ENCODE assay signal across 8 cellular contexts in genomic region chr22:26673485-26673884, GRCh38. TPM values are rescaled to one million over a fixed set of nuclear protein-coding genes. Genes with fewer than 3 reads are reported as not detected.
DNase-seq lines count a peak whose midpoint lies in the region; ATAC-seq and TF ChIP-seq lines count a peak whose summit lies in the region.

No MANE protein-coding gene starts in this region.

- ATAC-seq in HG03135 (IDR thresholded peaks at IDR 0.05; ENCODE audit: unreplicated experiment) (no peak), GM21390 (IDR thresholded peaks at IDR 0.05; ENCODE audit: unreplicated experiment) (no peak)

- TF ChIP-seq POLR2A in adrenal gland (IDR thresholded peaks at IDR 0.05) = no peak

- H3K9me2 ChIP-seq in Loucy (replicated peaks; ENCODE audit: low read depth, low read length) = no peaks in the 10 kb centered on the region

- peak overlapping the region; percentile 98 for H3K4me2 ChIP-seq in Loucy (ENCODE audit: low read depth, low read length, poor library complexity, severe bottlenecking)

- H3K9me3 ChIP-seq in Loucy (ENCODE audit: insufficient read depth, low read depth, low read length) = no peaks in the 10 kb centered on the region
- no peaks in the 10 kb centered on the region for H3K9me3 ChIP-seq in adrenal gland (replicated peaks in 1 of 3)

- H3K27ac ChIP-seq in adrenal gland (peak overlapping the region; percentile 48 to 97 (median 88)), layer of hippocampus (ENCODE audit: low read depth, low read length) (peak overlapping the region; percentile 95), substantia nigra (ENCODE audit: low read depth, low read length, poor library complexity, severe bottlenecking) (peak overlapping the region; percentile 91)

- H3K9ac ChIP-seq in Loucy (ENCODE audit: low read depth, low read length, poor library complexity, severe bottlenecking) = peak overlapping the region; percentile 96

- 0 out of 2 replicates have a peak overlapping the region, but pooled peaks have one; percentile 47 for H2AFZ ChIP-seq in Loucy (ENCODE audit: low read length)

- 24 to 39% (median 30%) methylated on average over 4 of the region's 4 CpGs for WGBS in adrenal gland, 4 donors

- intact Hi-C loops in adrenal gland (cut with DNase I) = no loop called here

- H3K36me3 ChIP-seq in Loucy (ENCODE audit: insufficient read depth, low read length) (no peaks in the 10 kb centered on the region), adrenal gland (replicated peaks in 1 of 2) (no peaks in the 10 kb centered on the region)

- no peaks in the 10 kb centered on the region for H3K27me3 ChIP-seq in Loucy (ENCODE audit: insufficient read depth, low read length, poor library complexity, severe bottlenecking)
- no peaks in the 10 kb centered on the region for H3K27me3 ChIP-seq in adrenal gland
- H3K27me3 ChIP-seq in layer of hippocampus (ENCODE audit: control insufficient read depth, insufficient read depth, low read length) = no peaks in the 10 kb centered on the region

- TF ChIP-seq CTCF in AG09309 (IDR thresholded peaks at IDR 0.05; ENCODE audit: control insufficient read depth, insufficient read depth, low read depth, low read length, missing control alignments) = no peak
- no peak for TF ChIP-seq CTCF in Loucy (conservative IDR thresholded peaks at IDR 0.05; ENCODE audit: low read length)
- no peak for TF ChIP-seq CTCF in adrenal gland (IDR thresholded peaks at IDR 0.05)

- H3K4me3 ChIP-seq in AG09309 (ENCODE audit: control insufficient read depth, low read depth, low read length) (peak overlapping the region; percentile 74), Loucy (ENCODE audit: low read length, poor library complexity, severe bottlenecking) (peak overlapping the region; percentile 98), adrenal gland (peak overlapping the region; percentile 29 to 77 (median 44))

- peaks cover 6% of the 10 kb centered on the region for H4K20me1 ChIP-seq in Loucy (ENCODE audit: insufficient read depth, low read length, poor library complexity, severe bottlenecking)

- peaks cover 31% of the 10 kb centered on the region for H3K79me2 ChIP-seq in Loucy (ENCODE audit: insufficient read depth, low read length)

- H3K4me1 ChIP-seq in Loucy (ENCODE audit: insufficient read depth, low read length, poor library complexity, severe bottlenecking) (peaks cover 54% of the 10 kb centered on the region), adrenal gland (replicated peaks in 1 of 2) (peaks cover 15 to 25% of the 10 kb centered on the region in 2 donors)

- peaks cover 11% of the 10 kb centered on the region for H3F3A ChIP-seq in Loucy (ENCODE audit: low read depth)

- DNase-seq in AG09309 (ENCODE audit: low read depth) (no peak), adrenal gland (no peak), substantia nigra (lab: John Stamatoyannopoulos, UW) (no peak), H4 (ENCODE audit: low spot score) (no peak)

RNA-seq across cellular contexts. Expression of gene MIAT, which starts 16.1 kb away (rescaled TPM):
- total RNA-seq in adrenal gland = 10 to 100 TPM in 2 of 8 donors, 1 to 10 TPM in 4, under 1 TPM in 2; 0.18 to 11.4 (median 1.5) TPM
- polyA plus RNA-seq in adrenal gland = 10 to 100 TPM in 1 of 3 donors, 1 to 10 TPM in 2; 4.6 to 23.9 (median 7.0) TPM
- total RNA-seq in H4 (2014; rRNA removed; shearing (Covaris generic)) = under 0.01 TPM in 1 of 2 replicates, not detected in the other

RNA-seq across cellular contexts. Expression of gene CRYBA4, which starts 51.7 kb away (rescaled TPM):
- not detected for total RNA-seq in adrenal gland
- polyA plus RNA-seq in adrenal gland = not detected
- total RNA-seq in H4 (2014; rRNA removed; shearing (Covaris generic)) = not detected in 2 replicates

RNA-seq across cellular contexts. Expression of gene CRYBB1, which starts 55.7 kb away (rescaled TPM):
- total RNA-seq in adrenal gland = 1 to 10 TPM in 7 of 8 donors, under 1 TPM in 1; 0.72 to 2.6 (median 2.1) TPM
- 1 to 10 TPM in 1 of 3 donors, under 1 TPM in 2; 0.55 to 1.4 (median 0.88) TPM for polyA plus RNA-seq in adrenal gland
- not detected in 2 replicates for total RNA-seq in H4 (2014; rRNA removed; shearing (Covaris generic))

Comparison
In these comparisons a context has a peak if more than half of its experiments do, and no peak if none do; other contexts are left out.
1. H3K4me3 ChIP-seq: peak in every context shown above with its lines; median percentile 98 in Loucy; 74 in AG09309; 44 in adrenal gland.